Comparison of ENCODE assay signal across 19 cellular contexts in the genomic region with DNA sequence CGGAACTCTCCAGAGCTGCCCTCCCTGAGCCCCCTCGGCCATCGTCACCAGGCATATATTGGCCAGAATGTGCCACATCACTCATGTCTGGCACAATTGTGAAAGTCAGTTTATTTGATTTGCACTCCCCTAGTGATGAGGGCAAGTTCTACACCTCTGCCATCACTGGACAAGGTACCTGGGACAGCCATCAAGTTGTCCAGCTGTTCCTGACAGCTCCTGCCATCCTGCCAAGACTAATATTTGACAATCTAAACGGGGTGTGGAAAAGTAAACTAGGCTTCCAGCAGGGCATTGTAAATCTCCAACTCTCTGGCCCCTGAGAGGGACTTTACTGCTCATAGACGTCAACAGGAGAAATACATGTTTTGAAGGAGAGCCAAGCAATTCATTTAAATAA.
DNase-seq lines count a peak whose midpoint lies in the region; ATAC-seq and TF ChIP-seq lines count a peak whose summit lies in the region.
"Had no signal": no experiment of that assay in that cellular context is flagged by ENCODE, and none has a peak within 500 bp of the region (broad histone marks: within the 10 kb centered on the region; RNA-seq: fewer than 3 reads in every experiment).

No MANE protein-coding gene starts in this region.

- H3K4me3 ChIP-seq in hepatocyte: no peak overlapping the region
- no peak overlapping the region for H3K4me3 ChIP-seq in transverse colon
- H3K4me3 ChIP-seq in breast epithelium: no peak overlapping the region
- H3K4me3 ChIP-seq in heart right ventricle: no peak overlapping the region
- H3K4me3 ChIP-seq: sigmoid colon, SJCRH30 had no signal

- no peaks in the 10 kb centered on the region for H3K9me2 ChIP-seq in hepatocyte (replicated peaks; ENCODE audit: insufficient read depth)

- no peaks in the 10 kb centered on the region for H3K79me2 ChIP-seq in hepatocyte

- TF ChIP-seq CTCF in hepatocyte (IDR thresholded peaks at IDR 0.05; ENCODE audit: poor library complexity): no peak
- TF ChIP-seq CTCF in transverse colon (IDR thresholded peaks at IDR 0.05): no peak
- TF ChIP-seq CTCF in breast epithelium (IDR thresholded peaks at IDR 0.05): no peak
- TF ChIP-seq CTCF in heart right ventricle (IDR thresholded peaks at IDR 0.05): no peak

- no peaks in the 10 kb centered on the region for H4K20me1 ChIP-seq in hepatocyte (ENCODE audit: insufficient read depth, poor library complexity, severe bottlenecking)

- no peak overlapping the region for H2AFZ ChIP-seq in hepatocyte

- H3K4me1 ChIP-seq in hepatocyte (ENCODE audit: insufficient read depth): no peaks in the 10 kb centered on the region
- no peaks in the 10 kb centered on the region for H3K4me1 ChIP-seq in transverse colon
- no peaks in the 10 kb centered on the region for H3K4me1 ChIP-seq in breast epithelium
- no peaks in the 10 kb centered on the region for H3K4me1 ChIP-seq in heart right ventricle
- H3K4me1 ChIP-seq: sigmoid colon, SJCRH30 had no signal

- TF ChIP-seq POLR2A in transverse colon (IDR thresholded peaks at IDR 0.05) (no peak), breast epithelium (IDR thresholded peaks at IDR 0.05) (no peak)

- H3K36me3 ChIP-seq in hepatocyte (replicated peaks; ENCODE audit: insufficient read depth, low read depth) (no peaks in the 10 kb centered on the region), transverse colon (no peaks in the 10 kb centered on the region), breast epithelium (no peaks in the 10 kb centered on the region), heart right ventricle (no peaks in the 10 kb centered on the region)
- H3K36me3 ChIP-seq: sigmoid colon, SJCRH30 had no signal

- intact Hi-C loops in transverse colon (cut with DNase I; ENCODE audit: low total_unique reads) (no loop called here), breast epithelium (cut with DNase I; ENCODE audit: low total_unique reads) (no loop called here), heart right ventricle (cut with DNase I) (no loop called here)

- peak; percentile 89 for DNase-seq in NCI-H1092 treated with DMSO at 0.1 percent for 48 hours (lab: John Stamatoyannopoulos, UW)
- DNase-seq in NCI-H510A treated with DMSO at 0.1 percent for 48 hours (lab: John Stamatoyannopoulos, UW): peak; percentile 87
- peak; percentile 30 for DNase-seq in hepatocyte (ENCODE audit: low spot score)
- DNase-seq in transverse colon: peak; percentile 34
- no peak for DNase-seq in breast epithelium (ENCODE audit: low spot score in 2 of 2)
- no peak for DNase-seq in heart right ventricle
- DNase-seq: activated CD8-positive, alpha-beta memory T cell treated with anti-CD3 and anti-CD28 coated beads for 24 hours; activated gamma-delta T cell; activated T-cell treated with anti-CD3 and anti-CD28 coated beads, Interleukin-2, amount 50 U/mL, for 1 hour; CD4-positive, alpha-beta T cell; HCEC 1CT; kidney glomerular epithelial cell; mammary epithelial cell; NCI-H1105 treated with DMSO at 0.1 percent for 48 hours; NCI-H2171; sigmoid colon; SJCRH30; trophoblast cell had no signal

- in situ Hi-C loops in transverse colon (cut with MboI; ENCODE audit: low pct_ligation_motif_present in 1 of 4, low pct_unique_long_range_greater_than_20kb in 1 of 4, low sequenced_read_pairs in 3 of 4): no loop called here

- H3K4me2 ChIP-seq in hepatocyte: no peak overlapping the region

- no peak for ATAC-seq in GM19395 (IDR thresholded peaks at IDR 0.05; ENCODE audit: unreplicated experiment)
- ATAC-seq in heart right ventricle: no peak

- H3K9me3 ChIP-seq in hepatocyte (ENCODE audit: low read depth) (no peaks in the 10 kb centered on the region), transverse colon (no peaks in the 10 kb centered on the region), breast epithelium (no peaks in the 10 kb centered on the region), heart right ventricle (no peaks in the 10 kb centered on the region)
- H3K9me3 ChIP-seq: sigmoid colon, SJCRH30 had no signal

- H3K27ac ChIP-seq in hepatocyte (no peak overlapping the region), transverse colon (no peak overlapping the region), breast epithelium (no peak overlapping the region), heart right ventricle (no peak overlapping the region)
- H3K27ac ChIP-seq: sigmoid colon, SJCRH30 had no signal

- H3K27me3 ChIP-seq in hepatocyte (no peaks in the 10 kb centered on the region), transverse colon (peaks cover 7% of the 10 kb centered on the region), breast epithelium (no peaks in the 10 kb centered on the region), heart right ventricle (peaks cover 0 to 6% (median 0%) of the 10 kb centered on the region in 7 donors)
- H3K27me3 ChIP-seq: sigmoid colon, SJCRH30 had no signal

- TF ChIP-seq EP300 in transverse colon (IDR thresholded peaks at IDR 0.05; ENCODE audit: low read depth): no peak

- 58% methylated on average over 5 of the region's 5 CpGs for WGBS in hepatocyte (ENCODE audit: low lambda C conversion rate, missing lambda C conversion rate)
- WGBS in transverse colon (ENCODE audit: low coverage in 1 of 2), 2 donors: 43 to 45% methylated on average over 4 to 5 of the region's 5 CpGs
- WGBS in heart right ventricle, 2 donors: 63 to 69% methylated on average over 5 of the region's 5 CpGs

Comparison
In these comparisons a context has a peak if more than half of its experiments do, and no peak if none do; other contexts are left out.
1. DNase-seq: peak in NCI-H1092 treated with DMSO at 0.1 percent for 48 hours (single experiment), NCI-H510A treated with DMSO at 0.1 percent for 48 hours (single experiment), hepatocyte (single experiment) and transverse colon (single experiment); none in breast epithelium (0 of 2) and heart right ventricle (0 of 2).